In the genomic region with DNA sequence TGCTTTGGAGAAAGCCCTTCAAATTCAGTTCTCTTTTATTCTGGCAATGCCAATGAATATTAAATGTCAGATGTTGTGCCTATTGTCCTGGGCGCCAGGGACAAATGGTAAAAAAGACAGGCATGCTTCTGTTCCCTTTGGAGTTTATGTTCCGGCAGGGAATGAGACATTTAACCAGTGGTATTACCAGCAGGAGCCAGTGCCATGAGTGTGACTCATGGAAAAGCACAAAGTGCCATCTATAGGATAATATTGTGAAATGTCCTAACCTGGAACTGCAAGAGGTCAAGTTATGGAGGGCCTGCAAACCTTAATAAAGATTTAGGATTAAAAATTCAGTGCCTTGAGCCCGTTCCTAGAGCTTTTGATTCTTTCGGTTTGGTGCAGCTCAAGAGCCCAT, we compare ENCODE assay signal across 13 cellular contexts. TPM values are rescaled to one million over a fixed set of nuclear protein-coding genes. Genes with fewer than 3 reads are reported as not detected.
A peak's percentile ranks its signal among the peaks of the same experiment; 100 is the strongest.
DNase-seq lines count a peak whose midpoint lies in the region; TF ChIP-seq lines count a peak whose summit lies in the region.
"Had no signal": no experiment of that assay in that cellular context is flagged by ENCODE, and none has a peak within 500 bp of the region (broad histone marks: within the 10 kb centered on the region; RNA-seq: fewer than 3 reads in every experiment).

No MANE protein-coding gene starts in this region.

- H3K27ac Mint-ChIP-seq in osteocyte (ENCODE audit: unreplicated experiment) = no peak overlapping the region
- H3K27ac Mint-ChIP-seq: activated naive CD4-positive, alpha-beta T cell treated with anti-CD3 and anti-CD28 coated beads, Interleukin-2, amount 50 U/mL, for 24 hours; B cell; naive thymus-derived CD8-positive, alpha-beta T cell had no signal

- no peak overlapping the region for H3K9ac ChIP-seq in GM23248
- H3K9ac ChIP-seq: KMS-11 had no signal

- H3K79me2 ChIP-seq in GM23248 (ENCODE audit: insufficient read depth) = no peaks in the 10 kb centered on the region

- H3K9me3 ChIP-seq in GM23248 (ENCODE audit: low read depth) (no peaks in the 10 kb centered on the region), MG63 (no peaks in the 10 kb centered on the region; the same call in 1 of the 2 replicates)
- H3K9me3 ChIP-seq: esophagus squamous epithelium had no signal

- in situ Hi-C loops in GM23248 (cut with MboI) = no loop called here

- H3K27ac ChIP-seq in GM23248 = no peak overlapping the region
- H3K27ac ChIP-seq: esophagus squamous epithelium, KMS-11 had no signal

- 72 to 76% methylated on average over 4 of the region's 4 CpGs for WGBS in GM23248 (ENCODE audit: low coverage in 1 of 2, low lambda C conversion rate in 2 of 2, missing lambda C conversion rate in 2 of 2), 2 experiments

- H2AFZ ChIP-seq in GM23248 = no peak overlapping the region

- no peaks in the 10 kb centered on the region for H4K20me1 ChIP-seq in GM23248 (ENCODE audit: insufficient read depth)

- no peaks in the 10 kb centered on the region for H3K36me3 ChIP-seq in GM23248 (ENCODE audit: low read depth)
- H3K36me3 ChIP-seq in MG63 = no peaks in the 10 kb centered on the region
- H3K36me3 ChIP-seq: esophagus squamous epithelium had no signal

- no peaks in the 10 kb centered on the region for H3F3A ChIP-seq in GM23248 (ENCODE audit: insufficient read depth)

- peak; percentile 13 for DNase-seq in GM23248
- peak; percentile 33 for DNase-seq in MG63
- peak; percentile 12 to 29 for DNase-seq in cardiac fibroblast (ENCODE audit: low read depth in 2 of 2)
- DNase-seq in islet precursor cell = peak; percentile 61
- DNase-seq in OCI-M2 (lab: John Stamatoyannopoulos, UW; ENCODE audit: unreplicated experiment) = no peak
- DNase-seq in posterior vena cava (ENCODE audit: low spot score) = no peak
- no peak for DNase-seq in osteocyte (ENCODE audit: extremely low spot score, unreplicated experiment)
- no peak for DNase-seq in NCI-H510A treated with DMSO at 0.1 percent for 48 hours (lab: John Stamatoyannopoulos, UW)
- DNase-seq: esophagus squamous epithelium; naive thymus-derived CD8-positive, alpha-beta T cell had no signal

- intact Hi-C loops in posterior vena cava (cut with DNase I) = no loop called here

- no peaks in the 10 kb centered on the region for H3K4me1 Mint-ChIP-seq in osteocyte (ENCODE audit: unreplicated experiment)
- H3K4me1 Mint-ChIP-seq: activated naive CD4-positive, alpha-beta T cell treated with anti-CD3 and anti-CD28 coated beads, Interleukin-2, amount 50 U/mL, for 24 hours had no signal

- no peaks in the 10 kb centered on the region; the same call in 1 of the 2 replicates for H3K9me2 ChIP-seq in GM23248 (ENCODE audit: insufficient read depth)

- TF ChIP-seq CTCF in cardiac fibroblast (IDR thresholded peaks at IDR 0.05; ENCODE audit: low read depth, low read length) (no peak), osteocyte (IDR thresholded peaks at IDR 0.05) (no peak)

- no peaks in the 10 kb centered on the region for H3K9me3 Mint-ChIP-seq in osteocyte (ENCODE audit: unreplicated experiment)
- H3K9me3 Mint-ChIP-seq: activated naive CD4-positive, alpha-beta T cell treated with anti-CD3 and anti-CD28 coated beads, Interleukin-2, amount 50 U/mL, for 24 hours had no signal

- no peak overlapping the region for H3K4me3 Mint-ChIP-seq in osteocyte (ENCODE audit: unreplicated experiment)
- H3K4me3 Mint-ChIP-seq: activated naive CD4-positive, alpha-beta T cell treated with anti-CD3 and anti-CD28 coated beads, Interleukin-2, amount 50 U/mL, for 24 hours; B cell; naive thymus-derived CD8-positive, alpha-beta T cell had no signal

- H3K27me3 Mint-ChIP-seq in osteocyte (ENCODE audit: unreplicated experiment) = no peaks in the 10 kb centered on the region

- no peaks in the 10 kb centered on the region for H3K36me3 Mint-ChIP-seq in osteocyte (ENCODE audit: unreplicated experiment)
- H3K36me3 Mint-ChIP-seq: activated naive CD4-positive, alpha-beta T cell treated with anti-CD3 and anti-CD28 coated beads, Interleukin-2, amount 50 U/mL, for 24 hours had no signal

- no peaks in the 10 kb centered on the region for H3K27me3 ChIP-seq in GM23248 (replicated peaks; ENCODE audit: insufficient read depth)
- H3K27me3 ChIP-seq in MG63 = no peaks in the 10 kb centered on the region
- H3K27me3 ChIP-seq: esophagus squamous epithelium had no signal

- H3K4me2 ChIP-seq in GM23248 (ENCODE audit: unreplicated experiment) = no peak overlapping the region
- H3K4me2 ChIP-seq: KMS-11 had no signal

- H3K4me3 ChIP-seq in GM23248 (no peak overlapping the region), MG63 (no peak overlapping the region), cardiac fibroblast (replicated peaks in 1 of 2; ENCODE audit: low read depth in 2 of 2, low read length in 2 of 2) (no peak overlapping the region)
- H3K4me3 ChIP-seq: esophagus squamous epithelium had no signal

- peaks cover 4% of the 10 kb centered on the region; the same call in 1 of the 2 replicates for H3K4me1 ChIP-seq in GM23248 (ENCODE audit: insufficient read depth)

RNA-seq across cellular contexts. Expression of gene REXO2, which starts 39.5 kb away (rescaled TPM):
- 245 and 350 TPM in 2 replicates for total RNA-seq in GM23248 (2014; rRNA removed; shearing (Covaris generic))
- 407 and 418 TPM in 2 replicates for polyA plus RNA-seq in GM23248 (2016; fragmentation: Nextera tagmentation; extraction: Ambion mirVana)
- 172 and 215 TPM in 2 replicates for total RNA-seq in MG63 (2014; rRNA removed; shearing (Covaris generic); ENCODE audit: low replicate concordance)
- total RNA-seq in posterior vena cava (100 to 1,000 TPM; 104 to 132 TPM), osteocyte (116 and 124 TPM in 2 replicates)

Comparison
In these comparisons a context has a peak if more than half of its experiments do, and no peak if none do; other contexts are left out.
1. DNase-seq: peak in GM23248 (single experiment), MG63 (single experiment), cardiac fibroblast (2 of 2) and islet precursor cell (single experiment); none in OCI-M2 (single experiment), posterior vena cava (single experiment), osteocyte (single experiment) and NCI-H510A treated with DMSO at 0.1 percent for 48 hours (single experiment).